ENCODE assay signal across 18 cellular contexts in genomic region chr9:14535161-14535930, GRCh38.
DNase-seq lines count a peak whose midpoint lies in the region; ATAC-seq lines count a peak whose summit lies in the region.
"Had no signal": no experiment of that assay in that cellular context is flagged by ENCODE, and none has a peak within 500 bp of the region (broad histone marks: within the 10 kb centered on the region; RNA-seq: fewer than 3 reads in every experiment).

No MANE protein-coding gene starts in this region.

- ATAC-seq in GM18868 (IDR thresholded peaks at IDR 0.05; ENCODE audit: unreplicated experiment) (peak; percentile 60), aorta (ENCODE audit: low FRiP score) (no peak), HG02870 (IDR thresholded peaks at IDR 0.05; ENCODE audit: unreplicated experiment) (no peak)
- ATAC-seq: left colon, natural killer cell had no signal

- H3K4me2 ChIP-seq in neuronal stem cell (ENCODE audit: insufficient read depth, low read length, poor library complexity, severe bottlenecking), result no peak overlapping the region

- H3K14ac ChIP-seq in neuronal stem cell (ENCODE audit: low read length), result no peak overlapping the region

- H3K9ac ChIP-seq in neuronal stem cell (ENCODE audit: low read depth, low read length, poor library complexity), result no peak overlapping the region

- no peak overlapping the region for H3K4me3 ChIP-seq in neuronal stem cell (ENCODE audit: low read length in 2 of 2)
- no peak overlapping the region for H3K4me3 ChIP-seq in aorta (ENCODE audit: low read length in 2 of 2)
- H3K4me3 ChIP-seq: HAP-1, SK-N-MC had no signal

- H4K8ac ChIP-seq in neuronal stem cell (ENCODE audit: low read depth, low read length), result no peak overlapping the region

- no peak overlapping the region for H2BK120ac ChIP-seq in neuronal stem cell (ENCODE audit: low read depth, low read length)

- H3K27me3 ChIP-seq in neuronal stem cell (ENCODE audit: control insufficient read depth in 3 of 3, insufficient read depth in 3 of 3, low read depth in 1 of 3, low read length in 3 of 3) (no peaks in the 10 kb centered on the region), aorta (ENCODE audit: control insufficient read depth in 1 of 2, insufficient read depth in 2 of 2, low read length in 1 of 2) (no peaks in the 10 kb centered on the region)

- DNase-seq in NCI-H1092 treated with DMSO at 0.1 percent for 48 hours (lab: John Stamatoyannopoulos, UW), result peak; percentile 94
- peak; percentile 6 for DNase-seq in germinal center (ENCODE audit: low spot score)
- DNase-seq in neuronal stem cell (ENCODE audit: low spot score), result no peak
- DNase-seq in ACHN, result no peak
- DNase-seq in GM19240 (ENCODE audit: insufficient read length, low spot score), result no peak
- DNase-seq in aorta, result no peak
- DNase-seq: activated naive CD8-positive, alpha-beta T cell treated with anti-CD3 and anti-CD28 coated beads, Interleukin-2, amount 10 ng/mL, durations not matched to agents 7 days and 5 days; Calu3; Kasumi-1; left colon; natural killer cell; NCI-H187 treated with DMSO at 0.1 percent for 48 hours; T-helper 2 cell; WERI-Rb-1 had no signal

- no peak overlapping the region for H4K91ac ChIP-seq in neuronal stem cell (ENCODE audit: low read depth, low read length, poor library complexity)

- H2BK12ac ChIP-seq in neuronal stem cell (ENCODE audit: low read length), result no peak overlapping the region

- H3K27ac ChIP-seq in neuronal stem cell (replicated peaks; ENCODE audit: low read length) (no peak overlapping the region), aorta (ENCODE audit: low read depth in 1 of 2, low read length in 2 of 2) (no peak overlapping the region)
- H3K27ac ChIP-seq: SK-N-MC, WERI-Rb-1 had no signal

- H2BK5ac ChIP-seq in neuronal stem cell (ENCODE audit: low read length), result no peak overlapping the region

- no peaks in the 10 kb centered on the region for H3K79me1 ChIP-seq in neuronal stem cell (ENCODE audit: low read depth, low read length)

- no CpG with 5 or more reads among the region's 12 CpGs for WGBS in neuronal stem cell (ENCODE audit: extremely low coverage in 2 of 2, insufficient read length in 2 of 2, insufficient replicate concordance in 1 of 2), 2 donors
- 56 to 68% methylated on average over 12 of the region's 12 CpGs for WGBS in aorta, 2 donors

- peak overlapping the region; percentile 35 for H2AFZ ChIP-seq in neuronal stem cell (ENCODE audit: low read length)

- H3K4me1 ChIP-seq in neuronal stem cell (ENCODE audit: control insufficient read depth in 2 of 2, insufficient read depth in 1 of 2, low read depth in 1 of 2, low read length in 2 of 2) (peaks cover 3 to 18% of the 10 kb centered on the region in 2 donors), aorta (ENCODE audit: control insufficient read depth in 1 of 2, insufficient read depth in 2 of 2, low read length in 2 of 2) (no peaks in the 10 kb centered on the region)
- H3K4me1 ChIP-seq: HAP-1 had no signal

- H3K4ac ChIP-seq in neuronal stem cell (ENCODE audit: low read length), result no peak overlapping the region

- intact Hi-C loops in aorta (cut with DNase I), result no loop called here

- no peak overlapping the region for H2AK5ac ChIP-seq in neuronal stem cell (ENCODE audit: low read depth, low read length)

- no peaks in the 10 kb centered on the region for H3K36me3 ChIP-seq in neuronal stem cell (replicated peaks in 1 of 2; ENCODE audit: control insufficient read depth in 2 of 2, insufficient read depth in 2 of 2, low read length in 2 of 2)
- H3K36me3 ChIP-seq in aorta (ENCODE audit: control insufficient read depth in 1 of 2, insufficient read depth in 2 of 2, low read length in 1 of 2), result no peaks in the 10 kb centered on the region
- H3K36me3 ChIP-seq: HAP-1, WERI-Rb-1 had no signal

- in situ Hi-C loops in ACHN (cut with HindIII; ENCODE audit: low pct_ligation_motif_present, low pct_unique_long_range_greater_than_20kb, low sequenced_read_pairs), result no loop called here

- H2BK15ac ChIP-seq in neuronal stem cell (ENCODE audit: low read length), result no peak overlapping the region

- no peak overlapping the region for H3K23ac ChIP-seq in neuronal stem cell (ENCODE audit: low read depth, low read length, poor library complexity)

- no peak overlapping the region for H3K18ac ChIP-seq in neuronal stem cell (ENCODE audit: low read length)

- H3K9me3 ChIP-seq in neuronal stem cell (replicated peaks in 1 of 2; ENCODE audit: control insufficient read depth in 2 of 2, insufficient read depth in 1 of 2, low read depth in 1 of 2, low read length in 2 of 2) (no peaks in the 10 kb centered on the region), aorta (ENCODE audit: control insufficient read depth, low read length) (no peaks in the 10 kb centered on the region)
- H3K9me3 ChIP-seq: HAP-1 had no signal

Comparison
In these comparisons a context has a peak if more than half of its experiments do, and no peak if none do; other contexts are left out.
1. DNase-seq: peak in NCI-H1092 treated with DMSO at 0.1 percent for 48 hours (single experiment) and germinal center (single experiment); none in neuronal stem cell (single experiment), ACHN (single experiment), GM19240 (single experiment) and aorta (0 of 2).